ENCODE assay signal across 15 cellular contexts in genomic region chr5:114544561-114544960, GRCh38.
DNase-seq lines count a peak whose midpoint lies in the region; TF ChIP-seq lines count a peak whose summit lies in the region.
"Had no signal": no experiment of that assay in that cellular context is flagged by ENCODE, and none has a peak within 500 bp of the region (broad histone marks: within the 10 kb centered on the region; RNA-seq: fewer than 3 reads in every experiment).

No MANE protein-coding gene starts in this region.

- H3K9me3 ChIP-seq in WERI-Rb-1 (ENCODE audit: severe bottlenecking), result no peaks in the 10 kb centered on the region
- H3K9me3 ChIP-seq: BLaER1 had no signal

- DNase-seq in DMS53 (lab: John Stamatoyannopoulos, UW), result peak; percentile 4
- no peak for DNase-seq in DMS53 treated with DMSO at 0.1 percent for 48 hours (lab: John Stamatoyannopoulos, UW; ENCODE audit: unreplicated experiment)
- DNase-seq in WERI-Rb-1, result peak; percentile 83
- DNase-seq in islet precursor cell, result peak; percentile 92
- no peak for DNase-seq in NCI-H1092 (lab: John Stamatoyannopoulos, UW)
- no peak for DNase-seq in activated CD4-positive, CD25-positive, alpha-beta regulatory T cell treated with anti-CD3 and anti-CD28 coated beads, Interleukin-2, amount 50 U/mL, for 72 hours
- no peak for DNase-seq in activated CD4-positive, alpha-beta T cell treated with anti-CD3 and anti-CD28 coated beads for 48 hours
- DNase-seq: AML-193; CD8-positive, alpha-beta memory T cell; DMS79; GOT3; H9; IMR-90 had no signal

- TF ChIP-seq CTCF in WERI-Rb-1 (IDR thresholded peaks at IDR 0.05; ENCODE audit: low read depth, low read length), result no peak

- no peak overlapping the region for H3K27ac ChIP-seq in WERI-Rb-1
- H3K27ac ChIP-seq: 22Rv1, BLaER1 had no signal

- no peaks in the 10 kb centered on the region for H3K27me3 ChIP-seq in WERI-Rb-1 (ENCODE audit: insufficient read depth, low read depth, severe bottlenecking)
- H3K27me3 ChIP-seq: BLaER1 had no signal

- no peak overlapping the region for H3K4me3 ChIP-seq in WERI-Rb-1 (ENCODE audit: low read depth, low read length)
- H3K4me3 ChIP-seq: BLaER1 had no signal

- no peaks in the 10 kb centered on the region for H3K36me3 ChIP-seq in WERI-Rb-1
- H3K36me3 ChIP-seq: BLaER1 had no signal

Comparison
In these comparisons a context has a peak if more than half of its experiments do, and no peak if none do; other contexts are left out.
1. DNase-seq: peak in DMS53 (single experiment), WERI-Rb-1 (single experiment) and islet precursor cell (single experiment); none in DMS53 treated with DMSO at 0.1 percent for 48 hours (single experiment), NCI-H1092 (single experiment), activated CD4-positive, CD25-positive, alpha-beta regulatory T cell treated with anti-CD3 and anti-CD28 coated beads, Interleukin-2, amount 50 U/mL, for 72 hours (single experiment) and activated CD4-positive, alpha-beta T cell treated with anti-CD3 and anti-CD28 coated beads for 48 hours (single experiment).